Comparison of ENCODE assay signal across 25 cellular contexts in the genomic region with DNA sequence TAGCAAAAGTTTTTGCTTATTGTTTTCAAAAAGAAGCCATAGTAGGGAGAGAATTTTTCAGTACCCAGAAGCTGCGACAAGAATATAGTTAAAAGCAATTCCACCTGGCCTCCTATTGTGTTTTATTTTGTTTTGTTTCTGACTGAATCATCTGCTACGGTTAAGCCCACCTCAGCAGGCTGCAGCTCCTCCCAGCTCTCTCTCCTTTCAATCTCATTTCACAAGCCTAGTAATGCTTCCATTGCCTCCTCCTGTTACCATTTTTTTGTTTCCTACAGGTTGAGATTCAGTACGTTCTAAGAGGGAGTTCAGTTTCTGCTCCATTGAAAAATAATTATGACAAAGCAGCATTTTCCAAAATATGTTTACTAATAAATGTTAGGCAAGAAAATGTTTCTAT.
DNase-seq lines count a peak whose midpoint lies in the region; ATAC-seq, FAIRE-seq and TF ChIP-seq lines count a peak whose summit lies in the region.
"Had no signal": no experiment of that assay in that cellular context is flagged by ENCODE, and none has a peak within 500 bp of the region (broad histone marks: within the 10 kb centered on the region; RNA-seq: fewer than 3 reads in every experiment).

No MANE protein-coding gene starts in this region.

- no peak for TF ChIP-seq EP300 in A549 (IDR thresholded peaks at IDR 0.05)

- H3K4me1 ChIP-seq in A549 (no peaks in the 10 kb centered on the region), GM23338 (ENCODE audit: insufficient read depth) (no peaks in the 10 kb centered on the region)
- H3K4me1 ChIP-seq: Caco-2 had no signal

- H3K9me2 ChIP-seq in GM23338 (ENCODE audit: insufficient read depth), result no peaks in the 10 kb centered on the region

- no peaks in the 10 kb centered on the region for H3K36me3 Mint-ChIP-seq in GM23338 (ENCODE audit: low read depth)
- H3K36me3 Mint-ChIP-seq: CD8-positive, alpha-beta T cell had no signal

- no peaks in the 10 kb centered on the region for H4K20me1 ChIP-seq in GM23338 (replicated peaks; ENCODE audit: insufficient read depth)

- ATAC-seq in A549, result no peak
- peak; percentile 73 for ATAC-seq in GM23338
- no peak for ATAC-seq in GM21390 (IDR thresholded peaks at IDR 0.05; ENCODE audit: unreplicated experiment)
- ATAC-seq in HG03159 (IDR thresholded peaks at IDR 0.05; ENCODE audit: unreplicated experiment), result no peak
- ATAC-seq: CD8-positive, alpha-beta T cell; Panc1 had no signal

- TF ChIP-seq POLR2A in A549 (IDR thresholded peaks at IDR 0.05; ENCODE audit: low read length), result no peak

- peak; percentile 28 for FAIRE-seq in A549 (lab: Jason Lieb, UNC)
- FAIRE-seq: GM12891 had no signal

- CTCF ChIA-PET in A549 (lab: Yijun Ruan, JAX), result interaction anchor here (0.7 kb wide), 1 partner anchor 11 kb away, joined by 3 read pairs; no protein-coding TSS in a partner anchor

- H3K27ac ChIP-seq in A549 (no peak overlapping the region), GM23338 (ENCODE audit: low read depth) (no peak overlapping the region)
- H3K27ac ChIP-seq: C4-2B, RWPE1 had no signal

- H3K4me2 ChIP-seq in A549, result no peak overlapping the region
- H3K4me2 ChIP-seq in GM23338, result no peak overlapping the region

- no peaks in the 10 kb centered on the region for H3K36me3 ChIP-seq in GM23338 (ENCODE audit: insufficient read depth)

- H3K9me3 ChIP-seq in A549, result no peaks in the 10 kb centered on the region
- H3K9me3 ChIP-seq: Caco-2 had no signal

- no peak for DNase-seq in A549 (ENCODE audit: low read depth in 1 of 2, low spot score in 1 of 2)
- peak; percentile 10 for DNase-seq in GM23338 (ENCODE audit: low spot score)
- peak; percentile 58 for DNase-seq in NCI-H345 (lab: John Stamatoyannopoulos, UW)
- DNase-seq in iPS-NIHi11 (ENCODE audit: low spot score), result peak; percentile 10
- no peak for DNase-seq in KBM-7
- DNase-seq: Caco-2; CD8-positive, alpha-beta T cell; DMS79 treated with DMSO at 0.1 percent for 48 hours; GF-D8; H7; Karpas-422; NCI-H1092; NCI-H1417 treated with DMSO at 0.1 percent for 48 hours; NCI-H187 treated with DMSO at 0.1 percent for 48 hours; NCI-H510A treated with DMSO at 0.1 percent for 48 hours; SHP77 treated with DMSO at 0.1 percent for 48 hours; T-helper 9 cell had no signal

- H3K27ac Mint-ChIP-seq in GM23338, result 0 out of 2 replicates have a peak overlapping the region, but pooled peaks have one; percentile 15
- H3K27ac Mint-ChIP-seq: B cell; CD8-positive, alpha-beta T cell; T-helper 1 cell treated with Interleukin-12 subunit alpha and Interleukin-12 subunit beta and Interleukin-4 antibody, amounts not matched to agents 30 μg/mL and 1 μg/mL, for 36 hours had no signal

- in situ Hi-C loops in KBM-7 (cut with MboI; ENCODE audit: low pct_unique_long_range_greater_than_20kb, low sequenced_read_pairs), result no loop called here

- 22% methylated on average over 3 of the region's 3 CpGs for WGBS in A549 (ENCODE audit: missing lambda C conversion rate)

- POLR2A ChIA-PET in A549 (lab: Yijun Ruan, JAX), result no interaction called here

- no peaks in the 10 kb centered on the region for H3F3A ChIP-seq in GM23338 (replicated peaks; ENCODE audit: low read depth)

- no peak overlapping the region; the same call in 2 of the 3 replicates for H3K4me3 Mint-ChIP-seq in GM23338
- H3K4me3 Mint-ChIP-seq: B cell; CD8-positive, alpha-beta T cell; T-helper 1 cell treated with Interleukin-12 subunit alpha and Interleukin-12 subunit beta and Interleukin-4 antibody, amounts not matched to agents 30 μg/mL and 1 μg/mL, for 36 hours had no signal

- H3K27me3 Mint-ChIP-seq in GM23338 (ENCODE audit: insufficient read depth, low read depth, poor library complexity), result no peaks in the 10 kb centered on the region

- H2AFZ ChIP-seq in GM23338, result no peak overlapping the region

- H3K79me2 ChIP-seq in GM23338 (replicated peaks; ENCODE audit: insufficient read depth), result no peaks in the 10 kb centered on the region

- H3K4me3 ChIP-seq in A549, result no peak overlapping the region
- H3K4me3 ChIP-seq in GM23338, result no peak overlapping the region

- no peaks in the 10 kb centered on the region for H3K27me3 ChIP-seq in GM23338 (ENCODE audit: insufficient read depth)

- TF ChIP-seq CTCF in A549 (IDR thresholded peaks at IDR 0.05) (no peak), GM23338 (conservative IDR thresholded peaks at IDR 0.05; ENCODE audit: low read depth in 2 of 2) (no peak)

- TF ChIP-seq RAD21 in A549 (conservative IDR thresholded peaks at IDR 0.05 in 1 of 2, IDR thresholded peaks at IDR 0.05 in 1 of 2), result no peak

- H3K9me3 Mint-ChIP-seq in GM23338, result no peaks in the 10 kb centered on the region
- H3K9me3 Mint-ChIP-seq: CD8-positive, alpha-beta T cell; T-helper 1 cell treated with Interleukin-12 subunit alpha and Interleukin-12 subunit beta and Interleukin-4 antibody, amounts not matched to agents 30 μg/mL and 1 μg/mL, for 36 hours had no signal

- peaks cover 14% of the 10 kb centered on the region for H3K4me1 Mint-ChIP-seq in GM23338
- H3K4me1 Mint-ChIP-seq: B cell had no signal

TF ChIP-seq in A549, 52 proteins besides CTCF, POLR2A, EP300 and RAD21 (continues in another document):
- TF ChIP-seq FOSL2 (IDR thresholded peaks at IDR 0.05) (no peak), FOSL2 (CRISPR knock-in tag; IDR thresholded peaks at IDR 0.05) (no peak), HOXB5 (CRISPR knock-in tag; IDR thresholded peaks at IDR 0.05) (no peak), HEYL (CRISPR knock-in tag; IDR thresholded peaks at IDR 0.05) (no peak), POLR2AphosphoS2 (conservative IDR thresholded peaks at IDR 0.05; ENCODE audit: low read length) (no peak), ZC3H11A (IDR thresholded peaks at IDR 0.05) (no peak), FOXS1 (CRISPR knock-in tag; IDR thresholded peaks at IDR 0.05) (no peak), HOXB13 (CRISPR knock-in tag; IDR thresholded peaks at IDR 0.05; ENCODE audit: low read depth) (no peak), CBX2 (IDR thresholded peaks at IDR 0.05; ENCODE audit: borderline replicate concordance, low read depth) (no peak)
- TF ChIP-seq, protein P1, sequence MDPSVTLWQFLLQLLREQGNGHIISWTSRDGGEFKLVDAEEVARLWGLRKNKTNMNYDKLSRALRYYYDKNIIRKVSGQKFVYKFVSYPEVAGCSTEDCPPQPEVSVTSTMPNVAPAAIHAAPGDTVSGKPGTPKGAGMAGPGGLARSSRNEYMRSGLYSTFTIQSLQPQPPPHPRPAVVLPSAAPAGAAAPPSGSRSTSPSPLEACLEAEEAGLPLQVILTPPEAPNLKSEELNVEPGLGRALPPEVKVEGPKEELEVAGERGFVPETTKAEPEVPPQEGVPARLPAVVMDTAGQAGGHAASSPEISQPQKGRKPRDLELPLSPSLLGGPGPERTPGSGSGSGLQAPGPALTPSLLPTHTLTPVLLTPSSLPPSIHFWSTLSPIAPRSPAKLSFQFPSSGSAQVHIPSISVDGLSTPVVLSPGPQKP (IDR thresholded peaks at IDR 0.05; ENCODE audit: low read depth, low read length), result no peak
- TF ChIP-seq, protein P2, sequence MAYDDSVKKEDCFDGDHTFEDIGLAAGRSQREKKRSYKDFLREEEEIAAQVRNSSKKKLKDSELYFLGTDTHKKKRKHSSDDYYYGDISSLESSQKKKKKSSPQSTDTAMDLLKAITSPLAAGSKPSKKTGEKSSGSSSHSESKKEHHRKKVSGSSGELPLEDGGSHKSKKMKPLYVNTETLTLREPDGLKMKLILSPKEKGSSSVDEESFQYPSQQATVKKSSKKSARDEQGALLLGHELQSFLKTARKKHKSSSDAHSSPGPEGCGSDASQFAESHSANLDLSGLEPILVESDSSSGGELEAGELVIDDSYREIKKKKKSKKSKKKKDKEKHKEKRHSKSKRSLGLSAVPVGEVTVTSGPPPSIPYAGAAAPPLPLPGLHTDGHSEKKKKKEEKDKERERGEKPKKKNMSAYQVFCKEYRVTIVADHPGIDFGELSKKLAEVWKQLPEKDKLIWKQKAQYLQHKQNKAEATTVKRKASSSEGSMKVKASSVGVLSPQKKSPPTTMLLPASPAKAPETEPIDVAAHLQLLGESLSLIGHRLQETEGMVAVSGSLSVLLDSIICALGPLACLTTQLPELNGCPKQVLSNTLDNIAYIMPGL (CRISPR knock-in tag; IDR thresholded peaks at IDR 0.05; ENCODE audit: borderline replicate concordance), result no peak

TF ChIP-seq in GM23338, 12 proteins besides CTCF, POLR2A, EP300 and RAD21 (continues in another document):
- TF ChIP-seq, protein P3, sequence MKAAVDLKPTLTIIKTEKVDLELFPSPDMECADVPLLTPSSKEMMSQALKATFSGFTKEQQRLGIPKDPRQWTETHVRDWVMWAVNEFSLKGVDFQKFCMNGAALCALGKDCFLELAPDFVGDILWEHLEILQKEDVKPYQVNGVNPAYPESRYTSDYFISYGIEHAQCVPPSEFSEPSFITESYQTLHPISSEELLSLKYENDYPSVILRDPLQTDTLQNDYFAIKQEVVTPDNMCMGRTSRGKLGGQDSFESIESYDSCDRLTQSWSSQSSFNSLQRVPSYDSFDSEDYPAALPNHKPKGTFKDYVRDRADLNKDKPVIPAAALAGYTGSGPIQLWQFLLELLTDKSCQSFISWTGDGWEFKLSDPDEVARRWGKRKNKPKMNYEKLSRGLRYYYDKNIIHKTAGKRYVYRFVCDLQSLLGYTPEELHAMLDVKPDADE (IDR thresholded peaks at IDR 0.05), result no peak

Comparison
In these comparisons a context has a peak if more than half of its experiments do, and no peak if none do; other contexts are left out.
1. DNase-seq: peak in GM23338 (single experiment), NCI-H345 (single experiment) and iPS-NIHi11 (single experiment); none in A549 (0 of 2) and KBM-7 (single experiment).